1 cellular context compared by ENCODE assay signal in the genomic region with DNA sequence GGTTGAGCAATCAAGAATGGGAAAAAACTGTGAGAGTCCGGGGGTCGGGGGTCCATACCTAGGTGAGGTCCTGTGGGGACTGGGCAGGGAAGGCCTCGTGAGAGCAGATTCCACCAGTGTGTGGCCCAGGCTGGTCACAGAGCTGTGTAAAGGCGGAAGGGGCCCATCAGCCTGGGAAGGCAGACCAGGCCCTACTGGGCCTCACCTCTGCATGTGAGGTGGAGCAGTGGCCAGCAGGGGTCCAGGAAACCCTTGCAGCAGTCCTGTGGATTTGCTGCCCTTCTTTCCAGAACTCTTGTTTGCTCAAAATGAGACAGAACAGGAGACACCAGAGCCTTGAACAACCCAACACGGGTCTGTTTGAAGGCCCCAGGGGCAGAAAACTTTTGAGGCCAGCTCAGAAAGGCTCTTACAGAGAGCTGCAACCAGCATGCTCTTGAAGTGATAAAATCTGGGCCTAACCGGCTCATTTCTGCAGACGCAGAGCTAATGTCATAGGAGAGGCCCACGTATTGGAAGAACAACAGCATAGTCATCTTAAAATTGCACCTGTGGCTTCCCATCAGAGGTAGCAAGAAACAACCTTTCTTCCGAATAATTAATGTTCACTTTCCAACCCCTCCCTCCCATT.
TF ChIP-seq lines count a peak whose summit lies in the region.

No MANE protein-coding gene starts in this region.

TF ChIP-seq in HepG2, 621 proteins besides CTCF, POLR2A, EP300 and RAD21 (continued from another document):
- TF ChIP-seq ZNF142 (CRISPR knock-in tag; IDR thresholded peaks at IDR 0.05): no peak
- TF ChIP-seq ZNF138 (CRISPR knock-in tag; IDR thresholded peaks at IDR 0.05; ENCODE audit: low read depth): no peak
- no peak for TF ChIP-seq CCAR2 (optimal IDR thresholded peaks at IDR 0.05; ENCODE audit: low read depth, low read length)
- TF ChIP-seq CREM (IDR thresholded peaks at IDR 0.05): peak; percentile 10; the same call in 1 of the 2 replicates
- no peak for TF ChIP-seq CREM (CRISPR knock-in tag; IDR thresholded peaks at IDR 0.05)
- peak; percentile 53; the same call in 1 of the 2 replicates for TF ChIP-seq IRF9 (CRISPR knock-in tag; IDR thresholded peaks at IDR 0.05; ENCODE audit: borderline replicate concordance)
- no peak for TF ChIP-seq ZNF556 (CRISPR knock-in tag; IDR thresholded peaks at IDR 0.05; ENCODE audit: borderline replicate concordance)
- TF ChIP-seq, protein P1, sequence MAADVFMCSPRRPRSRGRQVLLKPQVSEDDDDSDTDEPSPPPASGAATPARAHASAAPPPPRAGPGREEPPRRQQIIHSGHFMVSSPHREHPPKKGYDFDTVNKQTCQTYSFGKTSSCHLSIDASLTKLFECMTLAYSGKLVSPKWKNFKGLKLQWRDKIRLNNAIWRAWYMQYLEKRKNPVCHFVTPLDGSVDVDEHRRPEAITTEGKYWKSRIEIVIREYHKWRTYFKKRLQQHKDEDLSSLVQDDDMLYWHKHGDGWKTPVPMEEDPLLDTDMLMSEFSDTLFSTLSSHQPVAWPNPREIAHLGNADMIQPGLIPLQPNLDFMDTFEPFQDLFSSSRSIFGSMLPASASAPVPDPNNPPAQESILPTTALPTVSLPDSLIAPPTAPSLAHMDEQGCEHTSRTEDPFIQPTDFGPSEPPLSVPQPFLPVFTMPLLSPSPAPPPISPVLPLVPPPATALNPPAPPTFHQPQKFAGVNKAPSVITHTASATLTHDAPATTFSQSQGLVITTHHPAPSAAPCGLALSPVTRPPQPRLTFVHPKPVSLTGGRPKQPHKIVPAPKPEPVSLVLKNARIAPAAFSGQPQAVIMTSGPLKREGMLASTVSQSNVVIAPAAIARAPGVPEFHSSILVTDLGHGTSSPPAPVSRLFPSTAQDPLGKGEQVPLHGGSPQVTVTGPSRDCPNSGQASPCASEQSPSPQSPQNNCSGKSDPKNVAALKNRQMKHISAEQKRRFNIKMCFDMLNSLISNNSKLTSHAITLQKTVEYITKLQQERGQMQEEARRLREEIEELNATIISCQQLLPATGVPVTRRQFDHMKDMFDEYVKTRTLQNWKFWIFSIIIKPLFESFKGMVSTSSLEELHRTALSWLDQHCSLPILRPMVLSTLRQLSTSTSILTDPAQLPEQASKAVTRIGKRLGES (CRISPR knock-in tag; IDR thresholded peaks at IDR 0.05; ENCODE audit: borderline replicate concordance): no peak
- TF ChIP-seq DNMT3B (CRISPR knock-in tag; conservative IDR thresholded peaks at IDR 0.05): no peak
- 0 out of 2 replicates have a peak, but pooled peaks have one; percentile 46 for TF ChIP-seq ZNF329 (CRISPR knock-in tag; IDR thresholded peaks at IDR 0.05; ENCODE audit: low read depth)
- TF ChIP-seq, protein P2, sequence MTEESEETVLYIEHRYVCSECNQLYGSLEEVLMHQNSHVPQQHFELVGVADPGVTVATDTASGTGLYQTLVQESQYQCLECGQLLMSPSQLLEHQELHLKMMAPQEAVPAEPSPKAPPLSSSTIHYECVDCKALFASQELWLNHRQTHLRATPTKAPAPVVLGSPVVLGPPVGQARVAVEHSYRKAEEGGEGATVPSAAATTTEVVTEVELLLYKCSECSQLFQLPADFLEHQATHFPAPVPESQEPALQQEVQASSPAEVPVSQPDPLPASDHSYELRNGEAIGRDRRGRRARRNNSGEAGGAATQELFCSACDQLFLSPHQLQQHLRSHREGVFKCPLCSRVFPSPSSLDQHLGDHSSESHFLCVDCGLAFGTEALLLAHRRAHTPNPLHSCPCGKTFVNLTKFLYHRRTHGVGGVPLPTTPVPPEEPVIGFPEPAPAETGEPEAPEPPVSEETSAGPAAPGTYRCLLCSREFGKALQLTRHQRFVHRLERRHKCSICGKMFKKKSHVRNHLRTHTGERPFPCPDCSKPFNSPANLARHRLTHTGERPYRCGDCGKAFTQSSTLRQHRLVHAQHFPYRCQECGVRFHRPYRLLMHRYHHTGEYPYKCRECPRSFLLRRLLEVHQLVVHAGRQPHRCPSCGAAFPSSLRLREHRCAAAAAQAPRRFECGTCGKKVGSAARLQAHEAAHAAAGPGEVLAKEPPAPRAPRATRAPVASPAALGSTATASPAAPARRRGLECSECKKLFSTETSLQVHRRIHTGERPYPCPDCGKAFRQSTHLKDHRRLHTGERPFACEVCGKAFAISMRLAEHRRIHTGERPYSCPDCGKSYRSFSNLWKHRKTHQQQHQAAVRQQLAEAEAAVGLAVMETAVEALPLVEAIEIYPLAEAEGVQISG (CRISPR knock-in tag; IDR thresholded peaks at IDR 0.05): peak; percentile 18; the same call in 1 of the 2 replicates
- peak; percentile 55 for TF ChIP-seq SMC3 (IDR thresholded peaks at IDR 0.05; ENCODE audit: low read length)
- no peak for TF ChIP-seq ZBTB39 (CRISPR knock-in tag; IDR thresholded peaks at IDR 0.05)
- TF ChIP-seq ZBTB4 (CRISPR knock-in tag; IDR thresholded peaks at IDR 0.05; ENCODE audit: borderline replicate concordance): peak; percentile 87
- 0 out of 2 replicates have a peak, but pooled peaks have one; percentile 16 for TF ChIP-seq ADNP (CRISPR knock-in tag; IDR thresholded peaks at IDR 0.05)
